Comparison of ENCODE assay signal across 37 cellular contexts in genomic region chr7:68512466-68512865, GRCh38.
"Had no signal": no experiment of that assay in that cellular context is flagged by ENCODE, and none has a peak within 500 bp of the region (broad histone marks: within the 10 kb centered on the region; RNA-seq: fewer than 3 reads in every experiment).

No MANE protein-coding gene starts in this region.

- ATAC-seq: activated CD8-positive, alpha-beta T cell treated with anti-CD3 and anti-CD28 coated beads for 36 hours; activated naive CD4-positive, alpha-beta T cell treated with anti-CD3 and anti-CD28 coated beads, Interleukin-2, amount 50 U/mL, for 72 hours; activated T-cell treated with anti-CD3 and anti-CD28 coated beads, Interleukin-2, amount 50 U/mL, for 4 hours; activated T-cell treated with anti-CD3 and anti-CD28 coated beads, Interleukin-2, amount 50 U/mL, for 72 hours; activated T-helper 17 cell treated with anti-CD3 and anti-CD28 coated beads, Interleukin-2, amount 50 U/mL, for 72 hours; body of pancreas had no signal

- H3K36me3 Mint-ChIP-seq: activated CD4-positive, alpha-beta memory T cell treated with anti-CD3 and anti-CD28 coated beads for 36 hours; activated naive CD8-positive, alpha-beta T cell treated with anti-CD3 and anti-CD28 coated beads for 36 hours had no signal

- H3K27ac ChIP-seq: adrenal gland, body of pancreas, brain microvascular endothelial cell, cardiac muscle cell, VCaP had no signal

- H3K27ac Mint-ChIP-seq: activated B cell treated with CpG ODN at 0.5 μM for 24 hours; activated CD4-positive, alpha-beta memory T cell treated with anti-CD3 and anti-CD28 coated beads for 36 hours; activated CD4-positive, alpha-beta T cell treated with anti-CD3 and anti-CD28 coated beads, Interleukin-2, amount 10 ng/mL, durations not matched to agents 24 days and 14 days; activated CD8-positive, alpha-beta T cell treated with anti-CD3 and anti-CD28 coated beads for 36 hours; activated naive CD4-positive, alpha-beta T cell treated with anti-CD3 and anti-CD28 coated beads for 36 hours; activated naive CD4-positive, alpha-beta T cell treated with anti-CD3 and anti-CD28 coated beads, Interleukin-2, amount 50 U/mL, for 72 hours; activated T-cell treated with anti-CD3 and anti-CD28 coated beads, Interleukin-2, amount 50 U/mL, for 72 hours; activated T-helper 1 cell treated with anti-CD3 and anti-CD28 coated beads, Interleukin-12 subunit alpha, Interleukin-12 subunit beta, Interleukin-2, Interleukin-4 antibody, amounts not matched to agents 30 ng/mL and 10 ng/mL and 1 ng/mL, durations not matched to agents 14 hours and 24 hours and 36 hours; activated T-helper 17 cell treated with anti-CD3 and anti-CD28 coated beads, Interleukin-2, amount 50 U/mL, for 72 hours; T-helper 1 cell treated with Interleukin-12 subunit alpha and Interleukin-12 subunit beta and Interleukin-4 antibody, amounts not matched to agents 30 μg/mL and 1 μg/mL, for 36 hours; T-helper 2 cell treated with Interferon-gamma antibody and Interleukin-4, amounts not matched to agents 5 μg/mL and 100 μg/mL, for 36 hours had no signal

- H3K4me3 ChIP-seq: adrenal gland, body of pancreas, cardiac muscle cell had no signal

- H3K36me3 ChIP-seq: adrenal gland, brain microvascular endothelial cell, cardiac muscle cell had no signal

- H3K9me3 ChIP-seq: adrenal gland had no signal

- H3K4me1 Mint-ChIP-seq: activated B cell treated with CpG ODN at 0.5 μM for 24 hours; activated CD4-positive, alpha-beta T cell treated with anti-CD3 and anti-CD28 coated beads, Interleukin-2, amount 10 ng/mL, durations not matched to agents 24 days and 14 days; activated naive CD8-positive, alpha-beta T cell treated with anti-CD3 and anti-CD28 coated beads for 36 hours; activated T-helper 17 cell treated with anti-CD3 and anti-CD28 coated beads, Interleukin-2, amount 50 U/mL, for 72 hours; central memory CD8-positive, alpha-beta T cell had no signal

- DNase-seq: activated B cell treated with CpG ODN at 0.5 μM for 24 hours; activated CD4-positive, alpha-beta memory T cell treated with anti-CD3 and anti-CD28 coated beads for 36 hours; activated CD4-positive, alpha-beta T cell treated with anti-CD3 and anti-CD28 coated beads for 4 hours; activated CD4-positive, alpha-beta T cell treated with anti-CD3 and anti-CD28 coated beads, Interleukin-2, amount 10 ng/mL, durations not matched to agents 24 days and 14 days; activated CD4-positive, alpha-beta T cell treated with anti-CD3 and anti-CD28 coated beads, Interleukin-2, amount 50 U/mL, for 1 hour; activated CD4-positive, alpha-beta T cell treated with anti-CD3 and anti-CD28 coated beads, Interleukin-2, amount 50 U/mL, for 4 hours; activated CD4-positive, CD25-positive, alpha-beta regulatory T cell treated with anti-CD3 and anti-CD28 coated beads, Interleukin-2, amount 50 U/mL, for 72 hours; activated CD8-positive, alpha-beta memory T cell treated with anti-CD3 and anti-CD28 coated beads, Interleukin-2, amount 50 U/mL, for 4 hours; activated CD8-positive, alpha-beta T cell treated with anti-CD3 and anti-CD28 coated beads for 36 hours; activated effector memory CD4-positive, alpha-beta T cell treated with anti-CD3 and anti-CD28 coated beads, Interleukin-2, amount 50 U/mL, for 16 hours; activated gamma-delta T cell treated with Interleukin-2 at 50 U/mL for 16 hours; activated naive CD4-positive, alpha-beta T cell; activated naive CD4-positive, alpha-beta T cell treated with anti-CD3 and anti-CD28 coated beads for 36 hours; activated naive CD4-positive, alpha-beta T cell treated with anti-CD3 and anti-CD28 coated beads, Interleukin-2, amount 50 U/mL, for 16 hours; activated naive CD8-positive, alpha-beta T cell treated with anti-CD3 and anti-CD28 coated beads for 36 hours; activated T-cell treated with anti-CD3 and anti-CD28 coated beads for 4 hours; activated T-cell treated with anti-CD3 and anti-CD28 coated beads, Interleukin-2, amount 50 U/mL, for 1 hour; activated T-cell treated with anti-CD3 and anti-CD28 coated beads, Interleukin-2, amount 50 U/mL, for 4 hours; activated T-cell treated with anti-CD3 and anti-CD28 coated beads, Interleukin-2, amount 50 U/mL, for 72 hours; adrenal gland; amniotic stem cell; aorta; body of pancreas; brain microvascular endothelial cell; caudate nucleus; cerebellar nuclear complex; T-helper 1 cell; T-helper 2 cell; T-helper 9 cell had no signal

- H3K27me3 ChIP-seq: adrenal gland, body of pancreas, brain microvascular endothelial cell, cardiac muscle cell had no signal

- H3K4me1 ChIP-seq: adrenal gland, body of pancreas had no signal

- H3K27me3 Mint-ChIP-seq: activated B cell treated with CpG ODN at 0.5 μM for 24 hours; activated CD4-positive, alpha-beta memory T cell treated with anti-CD3 and anti-CD28 coated beads for 36 hours; activated CD4-positive, alpha-beta T cell treated with anti-CD3 and anti-CD28 coated beads, Interleukin-2, amount 10 ng/mL, durations not matched to agents 24 days and 14 days; activated CD8-positive, alpha-beta T cell treated with anti-CD3 and anti-CD28 coated beads for 36 hours; activated naive CD8-positive, alpha-beta T cell treated with anti-CD3 and anti-CD28 coated beads for 36 hours; activated T-helper 17 cell treated with anti-CD3 and anti-CD28 coated beads, Interleukin-2, amount 50 U/mL, for 72 hours; central memory CD8-positive, alpha-beta T cell had no signal

- H3K4me3 Mint-ChIP-seq: activated B cell treated with CpG ODN at 0.5 μM for 24 hours; activated CD4-positive, alpha-beta memory T cell treated with anti-CD3 and anti-CD28 coated beads for 36 hours; activated CD4-positive, alpha-beta T cell treated with anti-CD3 and anti-CD28 coated beads, Interleukin-2, amount 10 ng/mL, durations not matched to agents 24 days and 14 days; activated CD8-positive, alpha-beta T cell treated with anti-CD3 and anti-CD28 coated beads for 36 hours; activated naive CD4-positive, alpha-beta T cell treated with anti-CD3 and anti-CD28 coated beads for 36 hours; activated naive CD8-positive, alpha-beta T cell treated with anti-CD3 and anti-CD28 coated beads for 36 hours; activated T-cell treated with anti-CD3 and anti-CD28 coated beads, Interleukin-2, amount 50 U/mL, for 4 hours; activated T-cell treated with anti-CD3 and anti-CD28 coated beads, Interleukin-2, amount 50 U/mL, for 72 hours; activated T-helper 1 cell treated with anti-CD3 and anti-CD28 coated beads, Interleukin-12 subunit alpha, Interleukin-12 subunit beta, Interleukin-2, Interleukin-4 antibody, amounts not matched to agents 30 ng/mL and 10 ng/mL and 1 ng/mL, durations not matched to agents 14 hours and 24 hours and 36 hours; activated T-helper 17 cell treated with anti-CD3 and anti-CD28 coated beads, Interleukin-2, amount 50 U/mL, for 72 hours; central memory CD8-positive, alpha-beta T cell; T-helper 1 cell treated with Interleukin-12 subunit alpha and Interleukin-12 subunit beta and Interleukin-4 antibody, amounts not matched to agents 30 μg/mL and 1 μg/mL, for 36 hours; T-helper 2 cell treated with Interferon-gamma antibody and Interleukin-4, amounts not matched to agents 5 μg/mL and 100 μg/mL, for 36 hours had no signal
